Comparison of ENCODE assay signal across 18 cellular contexts in genomic region chr10:70535451-70535850, GRCh38. TPM values are rescaled to one million over a fixed set of nuclear protein-coding genes. Genes with fewer than 3 reads are reported as not detected.
DNase-seq lines count a peak whose midpoint lies in the region; ATAC-seq, FAIRE-seq and TF ChIP-seq lines count a peak whose summit lies in the region.
"Had no signal": no experiment of that assay in that cellular context is flagged by ENCODE, and none has a peak within 500 bp of the region (broad histone marks: within the 10 kb centered on the region; RNA-seq: fewer than 3 reads in every experiment).

No MANE protein-coding gene starts in this region.

- TF ChIP-seq CTCF in HEK293 (tag by site-specific recombination; IDR thresholded peaks at IDR 0.05) (no peak), WTC11 (IDR thresholded peaks at IDR 0.05) (no peak)

- H3K4me3 Mint-ChIP-seq in WTC11 (no peak overlapping the region), memory B cell (no peak overlapping the region)
- no peak overlapping the region for H3K4me3 Mint-ChIP-seq in activated CD4-positive, alpha-beta T cell treated with anti-CD3 and anti-CD28 coated beads for 36 hours
- no peak overlapping the region for H3K4me3 Mint-ChIP-seq in CD4-positive, alpha-beta memory T cell
- H3K4me3 Mint-ChIP-seq: CD4-positive, CD25-positive, alpha-beta regulatory T cell had no signal

- intact Hi-C loops in activated CD4-positive, alpha-beta T cell treated with anti-CD3 and anti-CD28 coated beads for 36 hours (cut with DNase I, micrococcal nuclease), result no loop called here
- intact Hi-C loops in CD4-positive, alpha-beta memory T cell (cut with micrococcal nuclease), result no loop called here

- peaks cover 0 to 50% of the 10 kb centered on the region in 2 experiments; a peak in 2 of 3 replicates for H3K36me3 ChIP-seq in HEK293 (ENCODE audit: control insufficient read depth in 2 of 2, insufficient read depth in 1 of 2, low read length in 2 of 2)
- H3K36me3 ChIP-seq in CD4-positive, alpha-beta memory T cell (ENCODE audit: insufficient read depth, low read length), result no peaks in the 10 kb centered on the region
- H3K36me3 ChIP-seq: BE2C had no signal

- no peaks in the 10 kb centered on the region for H3K27me3 Mint-ChIP-seq in WTC11 (ENCODE audit: low read depth)
- H3K27me3 Mint-ChIP-seq in memory B cell, result no peaks in the 10 kb centered on the region
- no peaks in the 10 kb centered on the region for H3K27me3 Mint-ChIP-seq in activated CD4-positive, alpha-beta T cell treated with anti-CD3 and anti-CD28 coated beads for 36 hours
- H3K27me3 Mint-ChIP-seq in CD4-positive, alpha-beta memory T cell, result no peaks in the 10 kb centered on the region
- H3K27me3 Mint-ChIP-seq: CD4-positive, CD25-positive, alpha-beta regulatory T cell had no signal

- no peaks in the 10 kb centered on the region for H3K9me3 Mint-ChIP-seq in WTC11
- H3K9me3 Mint-ChIP-seq in memory B cell, result no peaks in the 10 kb centered on the region
- H3K9me3 Mint-ChIP-seq in activated CD4-positive, alpha-beta T cell treated with anti-CD3 and anti-CD28 coated beads for 36 hours (ENCODE audit: low read depth), result no peaks in the 10 kb centered on the region
- no peaks in the 10 kb centered on the region for H3K9me3 Mint-ChIP-seq in CD4-positive, alpha-beta memory T cell
- H3K9me3 Mint-ChIP-seq: CD4-positive, CD25-positive, alpha-beta regulatory T cell had no signal

- peaks cover 6% of the 10 kb centered on the region for H3K36me3 Mint-ChIP-seq in WTC11
- H3K36me3 Mint-ChIP-seq in memory B cell, result peaks cover 2% of the 10 kb centered on the region
- no peaks in the 10 kb centered on the region for H3K36me3 Mint-ChIP-seq in activated CD4-positive, alpha-beta T cell treated with anti-CD3 and anti-CD28 coated beads for 36 hours (ENCODE audit: low read depth)
- H3K36me3 Mint-ChIP-seq in CD4-positive, alpha-beta memory T cell, result no peaks in the 10 kb centered on the region
- H3K36me3 Mint-ChIP-seq: CD4-positive, CD25-positive, alpha-beta regulatory T cell had no signal

- H3K27ac Mint-ChIP-seq in WTC11, result no peak overlapping the region
- H3K27ac Mint-ChIP-seq in memory B cell, result peak overlapping the region; percentile 43
- H3K27ac Mint-ChIP-seq in activated CD4-positive, alpha-beta T cell treated with anti-CD3 and anti-CD28 coated beads for 36 hours, result no peak overlapping the region
- H3K27ac Mint-ChIP-seq in CD4-positive, alpha-beta memory T cell, result peak overlapping the region in 2 of 7 donors; percentile 42 to 62
- H3K27ac Mint-ChIP-seq: CD4-positive, CD25-positive, alpha-beta regulatory T cell had no signal

- FAIRE-seq in urothelium cell line (lab: Jason Lieb, UNC), result peak; percentile 27
- FAIRE-seq: A204.1, GM12878, HTR-8/SVneo had no signal

- no peaks in the 10 kb centered on the region for H3K4me1 ChIP-seq in HEK293 (ENCODE audit: control insufficient read depth, insufficient read depth, low read length)
- H3K4me1 ChIP-seq in CD4-positive, alpha-beta memory T cell (ENCODE audit: insufficient read depth, low read length), result no peaks in the 10 kb centered on the region
- H3K4me1 ChIP-seq: BE2C, HAP-1 had no signal

- H3K9me3 ChIP-seq in HEK293 (ENCODE audit: control insufficient read depth, insufficient read depth, low read depth, low read length), result no peaks in the 10 kb centered on the region
- H3K9me3 ChIP-seq in CD4-positive, alpha-beta memory T cell (ENCODE audit: control insufficient read depth in 1 of 2, low read length in 2 of 2), result no peaks in the 10 kb centered on the region
- H3K9me3 ChIP-seq: BE2C, HAP-1 had no signal

- POLR2A ChIA-PET in HEK293 (lab: Yijun Ruan, JAX) (no interaction called here), WTC11 (lab: Charles Lee) (no interaction called here)
- POLR2A ChIA-PET in activated CD4-positive, alpha-beta T cell treated with anti-CD3 and anti-CD28 coated beads for 36 hours (lab: Charles Lee), result no interaction called here
- POLR2A ChIA-PET in CD4-positive, alpha-beta memory T cell (lab: Charles Lee; ENCODE audit: partially characterized antibody), result no interaction called here

- CTCF ChIA-PET in HEK293 (lab: Yijun Ruan, JAX) (interaction anchor here (0.7 to 3.8 kb wide), 4 partner anchors 14 to 314 kb away, joined by 4 to 27 read pairs (median 6); no protein-coding TSS in a partner anchor), WTC11 (lab: Charles Lee) (interaction anchor here (2.1 to 6.6 kb wide), 2 partner anchors 72 to 156 kb away, joined by 9 to 187 read pairs; no protein-coding TSS in a partner anchor)
- CTCF ChIA-PET in activated CD4-positive, alpha-beta T cell treated with anti-CD3 and anti-CD28 coated beads for 36 hours (lab: Charles Lee), result interaction anchor here (0.8 to 1.8 kb wide), 2 partner anchors 15 to 74 kb away, joined by 3 to 6 read pairs; no protein-coding TSS in a partner anchor
- CTCF ChIA-PET in CD4-positive, alpha-beta memory T cell (lab: Charles Lee; ENCODE audit: partially characterized antibody), result interaction anchor here (0.5 to 1.5 kb wide), 2 partner anchors 16 to 170 kb away, joined by 3 to 6 read pairs; no protein-coding TSS in a partner anchor

- H3K4me3 ChIP-seq in HEK293 (ENCODE audit: low read depth, low read length), result no peak overlapping the region
- H3K4me3 ChIP-seq in CD4-positive, alpha-beta memory T cell (ENCODE audit: low read length in 2 of 2), result no peak overlapping the region
- H3K4me3 ChIP-seq: GM12878, HAP-1 had no signal

- H3K27me3 ChIP-seq in CD4-positive, alpha-beta memory T cell (ENCODE audit: insufficient read depth, low read length), result no peaks in the 10 kb centered on the region
- H3K27me3 ChIP-seq: BE2C had no signal

- no peak for ATAC-seq in WTC11
- no peak for ATAC-seq in memory B cell (ENCODE audit: low read depth)
- no peak for ATAC-seq in activated CD4-positive, alpha-beta T cell treated with anti-CD3 and anti-CD28 coated beads for 36 hours
- ATAC-seq: GM12878 had no signal

- no peak overlapping the region for H3K27ac ChIP-seq in HEK293 (ENCODE audit: extremely low read depth, low read depth, low read length)
- no peak overlapping the region for H3K27ac ChIP-seq in CD4-positive, alpha-beta memory T cell (ENCODE audit: low read depth, low read length)
- H3K27ac ChIP-seq: KMS-11 had no signal

- DNase-seq in WTC11 (ENCODE audit: low spot score) (no peak), memory B cell (ENCODE audit: low spot score in 2 of 2) (no peak), urothelium cell line (ENCODE audit: low spot score) (no peak), occipital lobe (lab: John Stamatoyannopoulos, UW) (no peak)
- DNase-seq in activated CD4-positive, alpha-beta T cell treated with anti-CD3 and anti-CD28 coated beads for 36 hours, result no peak
- no peak for DNase-seq in CD4-positive, alpha-beta memory T cell
- DNase-seq: ACHN; BE2C; C1 segment of cervical spinal cord; CD4-positive, CD25-positive, alpha-beta regulatory T cell; DMS79 treated with DMSO at 0.1 percent for 48 hours; EL had no signal

- H3K4me1 Mint-ChIP-seq in WTC11 (peaks cover 16% of the 10 kb centered on the region), memory B cell (peaks cover 10% of the 10 kb centered on the region)
- no peaks in the 10 kb centered on the region for H3K4me1 Mint-ChIP-seq in activated CD4-positive, alpha-beta T cell treated with anti-CD3 and anti-CD28 coated beads for 36 hours
- peaks cover 0 to 1% (median 0%) of the 10 kb centered on the region in 4 donors for H3K4me1 Mint-ChIP-seq in CD4-positive, alpha-beta memory T cell

TF ChIP-seq in HEK293, 187 proteins besides CTCF, POLR2A, EP300 and RAD21 (continues in another document):
- peak; percentile 77; the same call in 1 of the 2 replicates for TF ChIP-seq EGR2 (tag by site-specific recombination; IDR thresholded peaks at IDR 0.05; ENCODE audit: low read depth)
- TF ChIP-seq ZNF366 (tag by site-specific recombination; conservative IDR thresholded peaks at IDR 0.05), result peak; percentile 84
- peak; percentile 25; the same call in 1 of the 2 replicates for TF ChIP-seq ZFHX2 (tag by site-specific recombination; conservative IDR thresholded peaks at IDR 0.05)
- no peak for TF ChIP-seq ZNF248 (tag by site-specific recombination; IDR thresholded peaks at IDR 0.05)
- TF ChIP-seq, protein P1, sequence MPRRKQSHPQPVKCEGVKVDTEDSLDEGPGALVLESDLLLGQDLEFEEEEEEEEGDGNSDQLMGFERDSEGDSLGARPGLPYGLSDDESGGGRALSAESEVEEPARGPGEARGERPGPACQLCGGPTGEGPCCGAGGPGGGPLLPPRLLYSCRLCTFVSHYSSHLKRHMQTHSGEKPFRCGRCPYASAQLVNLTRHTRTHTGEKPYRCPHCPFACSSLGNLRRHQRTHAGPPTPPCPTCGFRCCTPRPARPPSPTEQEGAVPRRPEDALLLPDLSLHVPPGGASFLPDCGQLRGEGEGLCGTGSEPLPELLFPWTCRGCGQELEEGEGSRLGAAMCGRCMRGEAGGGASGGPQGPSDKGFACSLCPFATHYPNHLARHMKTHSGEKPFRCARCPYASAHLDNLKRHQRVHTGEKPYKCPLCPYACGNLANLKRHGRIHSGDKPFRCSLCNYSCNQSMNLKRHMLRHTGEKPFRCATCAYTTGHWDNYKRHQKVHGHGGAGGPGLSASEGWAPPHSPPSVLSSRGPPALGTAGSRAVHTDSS (tag by site-specific recombination; IDR thresholded peaks at IDR 0.05), result peak; percentile 80

TF ChIP-seq in WTC11, 78 proteins besides CTCF, POLR2A, EP300 and RAD21:
- TF ChIP-seq GABPB1 (CRISPR knock-in tag; IDR thresholded peaks at IDR 0.05), result no peak
- no peak for TF ChIP-seq SOX15 (CRISPR knock-in tag; IDR thresholded peaks at IDR 0.05)
- TF ChIP-seq IRF1 (CRISPR knock-in tag; IDR thresholded peaks at IDR 0.05), result no peak
- peak; percentile 96 for TF ChIP-seq ZNF121 (CRISPR knock-in tag; IDR thresholded peaks at IDR 0.05)

RNA-seq across cellular contexts. Expression of gene PALD1, which starts 56.9 kb away (rescaled TPM):
- total RNA-seq in WTC11 (2021) (36.1 to 43.6 TPM (median 38.5 TPM) in 3 replicates), occipital lobe (8.9 TPM)
- total RNA-seq in activated CD4-positive, alpha-beta T cell treated with anti-CD3 and anti-CD28 coated beads for 36 hours, result 1 to 10 TPM; 5.4 to 6.7 TPM
- not detected for total RNA-seq in CD4-positive, alpha-beta memory T cell
- polyA plus RNA-seq in CD4-positive, alpha-beta memory T cell, result not detected
- total RNA-seq: CD4-positive, CD25-positive, alpha-beta regulatory T cell had no signal
- polyA plus RNA-seq: CD4-positive, CD25-positive, alpha-beta regulatory T cell had no signal

Comparison
In these comparisons a context has a peak if more than half of its experiments do, and no peak if none do; other contexts are left out.
1. Of the 8 proteins assayed by ChIP-seq in both HEK293 and WTC11: peak only in HEK293: none; only in WTC11: none; in both: ZNF121; in neither: 7.